Comparison of ENCODE assay signal across 27 cellular contexts in genomic region chrX:69257504-69258127, GRCh38.
"Had no signal": no experiment of that assay in that cellular context is flagged by ENCODE, and none has a peak within 500 bp of the region (broad histone marks: within the 10 kb centered on the region; RNA-seq: fewer than 3 reads in every experiment).

No MANE protein-coding gene starts in this region.

- H3K27ac Mint-ChIP-seq: mesothelial cell of epicardium; naive thymus-derived CD4-positive, alpha-beta T cell; natural killer cell treated with Interleukin-12 subunit alpha and Interleukin-12 subunit beta and Interleukin-15 and Interleukin-18, amount 100 ng/mL, for 72 hours; progenitor cell of endocrine pancreas; stimulated activated naive B cell treated with anti-CD40 and anti-IgM and Interleukin-4, amounts not matched to agents 10 μg/mL and 1 μg/mL and 100 μg/mL, for 72 hours had no signal

- H3K27me3 ChIP-seq: hepatocyte, ovary, right atrium auricular region, suprapubic skin, tibial artery, upper lobe of right lung had no signal

- H3K9me3 ChIP-seq: heart right ventricle, lower lobe of right lung, mucosa of descending colon, ovary, right atrium auricular region, sigmoid colon, stomach, suprapubic skin, thoracic aorta, tibial artery, upper lobe of right lung had no signal

- H3K4me3 Mint-ChIP-seq: mesothelial cell of epicardium; naive thymus-derived CD4-positive, alpha-beta T cell; natural killer cell treated with Interleukin-12 subunit alpha and Interleukin-12 subunit beta and Interleukin-15 and Interleukin-18, amount 100 ng/mL, for 72 hours; stimulated activated naive B cell treated with anti-CD40 and anti-IgM and Interleukin-4, amounts not matched to agents 10 μg/mL and 1 μg/mL and 100 μg/mL, for 72 hours had no signal

- H3K27ac ChIP-seq: heart right ventricle, hepatocyte, lower lobe of right lung, ovary, right atrium auricular region, sigmoid colon, stomach, suprapubic skin, thoracic aorta, tibial artery, upper lobe of right lung had no signal

- H3K4me1 ChIP-seq: heart right ventricle, lower lobe of right lung, right atrium auricular region, stomach, suprapubic skin, tibial artery, upper lobe of right lung had no signal

- H3K9me3 Mint-ChIP-seq: naive thymus-derived CD4-positive, alpha-beta T cell; natural killer cell treated with Interleukin-12 subunit alpha and Interleukin-12 subunit beta and Interleukin-15 and Interleukin-18, amount 100 ng/mL, for 72 hours; stimulated activated naive B cell treated with anti-CD40 and anti-IgM and Interleukin-4, amounts not matched to agents 10 μg/mL and 1 μg/mL and 100 μg/mL, for 72 hours had no signal

- H3K4me1 Mint-ChIP-seq: naive thymus-derived CD4-positive, alpha-beta T cell; stimulated activated naive B cell treated with anti-CD40 and anti-IgM and Interleukin-4, amounts not matched to agents 10 μg/mL and 1 μg/mL and 100 μg/mL, for 72 hours had no signal

- DNase-seq: heart right ventricle; kidney glomerular epithelial cell; left cardiac atrium; lower lobe of right lung; mammary epithelial cell; mesenchymal stem cell; mucosa of descending colon; naive thymus-derived CD4-positive, alpha-beta T cell; ovary; sigmoid colon; small intestine; stimulated activated CD4-positive, alpha-beta T cell treated with anti-CD3 and anti-CD28 coated beads, Interleukin-1b, Interleukin-23, amount 100 ng/mL, for 48 hours; stimulated activated CD4-positive, alpha-beta T cell treated with anti-CD3 and anti-CD28 coated beads, Interleukin-2, amount 100 ng/mL, for 48 hours; stimulated activated naive B cell treated with anti-CD40 and anti-IgM and Interleukin-4, amounts not matched to agents 10 μg/mL and 1 μg/mL and 100 μg/mL, for 72 hours; stimulated activated naive CD8-positive, alpha-beta T cell treated with anti-CD3 and anti-CD28 coated beads, Interleukin-15, Interleukin-2, amounts not matched to agents 100 U/mL and 50 U/mL, for 24 hours; stomach; tibial artery; trophoblast cell; upper lobe of right lung had no signal

- ATAC-seq: heart right ventricle; left lobe of liver; lower lobe of right lung; mucosa of descending colon; naive thymus-derived CD4-positive, alpha-beta T cell; natural killer cell treated with Interleukin-12 subunit alpha and Interleukin-12 subunit beta and Interleukin-15 and Interleukin-18, amount 100 ng/mL, for 72 hours; stimulated activated naive B cell treated with anti-CD40 and anti-IgM and Interleukin-4, amounts not matched to agents 10 μg/mL and 1 μg/mL and 100 μg/mL, for 72 hours; stimulated activated naive CD8-positive, alpha-beta T cell treated with anti-CD3 and anti-CD28 coated beads, Interleukin-15, Interleukin-2, amounts not matched to agents 100 U/mL and 50 U/mL, for 24 hours; upper lobe of right lung had no signal

- H3K4me3 ChIP-seq: heart right ventricle, hepatocyte, lower lobe of right lung, mucosa of descending colon, ovary, right atrium auricular region, sigmoid colon, stomach, suprapubic skin, thoracic aorta, tibial artery, upper lobe of right lung had no signal

- H3K36me3 Mint-ChIP-seq: mesothelial cell of epicardium; naive thymus-derived CD4-positive, alpha-beta T cell; natural killer cell treated with Interleukin-12 subunit alpha and Interleukin-12 subunit beta and Interleukin-15 and Interleukin-18, amount 100 ng/mL, for 72 hours; stimulated activated naive B cell treated with anti-CD40 and anti-IgM and Interleukin-4, amounts not matched to agents 10 μg/mL and 1 μg/mL and 100 μg/mL, for 72 hours had no signal

- H3K36me3 ChIP-seq: heart right ventricle, lower lobe of right lung, ovary, right atrium auricular region, sigmoid colon, stomach, suprapubic skin, thoracic aorta, tibial artery, upper lobe of right lung had no signal
